8 cellular contexts compared by ENCODE assay signal in genomic region chr10:63767512-63767911, GRCh38.
DNase-seq lines count a peak whose midpoint lies in the region; ATAC-seq and TF ChIP-seq lines count a peak whose summit lies in the region.

No MANE protein-coding gene starts in this region.

- H3K4me3 Mint-ChIP-seq in osteocyte (ENCODE audit: unreplicated experiment): peak overlapping the region; percentile 47

- H3K4me1 Mint-ChIP-seq in osteocyte (ENCODE audit: unreplicated experiment): peaks cover 43% of the 10 kb centered on the region

- H3K27ac Mint-ChIP-seq in osteocyte (ENCODE audit: unreplicated experiment): peak overlapping the region; percentile 97

- peak; percentile 57 for DNase-seq in ELR (ENCODE audit: low read depth)
- DNase-seq in NCI-H1694 (lab: John Stamatoyannopoulos, UW): peak; percentile 19
- DNase-seq in dedifferentiated amniotic fluid mesenchymal stem cell (ENCODE audit: extremely low spot score): peak; percentile 74
- DNase-seq in osteocyte (ENCODE audit: extremely low spot score, unreplicated experiment): no peak
- no peak for DNase-seq in D341Med (ENCODE audit: low spot score)
- no peak for DNase-seq in stimulated activated CD4-positive, alpha-beta T cell treated with anti-CD3 and anti-CD28 coated beads, Interleukin-2, amount 100 ng/mL, for 48 hours
- DNase-seq in GDM1 (lab: John Stamatoyannopoulos, UW): no peak

- no peaks in the 10 kb centered on the region for H3K9me3 Mint-ChIP-seq in osteocyte (ENCODE audit: unreplicated experiment)

- no peak for ATAC-seq in HG03135 (IDR thresholded peaks at IDR 0.05; ENCODE audit: unreplicated experiment)

- TF ChIP-seq CTCF in osteocyte (IDR thresholded peaks at IDR 0.05): peak; percentile 63

- H3K27me3 Mint-ChIP-seq in osteocyte (ENCODE audit: unreplicated experiment): no peaks in the 10 kb centered on the region

- peaks cover 2% of the 10 kb centered on the region for H3K36me3 Mint-ChIP-seq in osteocyte (ENCODE audit: unreplicated experiment)

Comparison
In these comparisons a context has a peak if more than half of its experiments do, and no peak if none do; other contexts are left out.
1. DNase-seq: peak in ELR (single experiment), NCI-H1694 (single experiment) and dedifferentiated amniotic fluid mesenchymal stem cell (single experiment); none in osteocyte (single experiment), D341Med (single experiment), stimulated activated CD4-positive, alpha-beta T cell treated with anti-CD3 and anti-CD28 coated beads, Interleukin-2, amount 100 ng/mL, for 48 hours (0 of 2) and GDM1 (single experiment).